ENCODE assay signal across 8 cellular contexts in the genomic region with DNA sequence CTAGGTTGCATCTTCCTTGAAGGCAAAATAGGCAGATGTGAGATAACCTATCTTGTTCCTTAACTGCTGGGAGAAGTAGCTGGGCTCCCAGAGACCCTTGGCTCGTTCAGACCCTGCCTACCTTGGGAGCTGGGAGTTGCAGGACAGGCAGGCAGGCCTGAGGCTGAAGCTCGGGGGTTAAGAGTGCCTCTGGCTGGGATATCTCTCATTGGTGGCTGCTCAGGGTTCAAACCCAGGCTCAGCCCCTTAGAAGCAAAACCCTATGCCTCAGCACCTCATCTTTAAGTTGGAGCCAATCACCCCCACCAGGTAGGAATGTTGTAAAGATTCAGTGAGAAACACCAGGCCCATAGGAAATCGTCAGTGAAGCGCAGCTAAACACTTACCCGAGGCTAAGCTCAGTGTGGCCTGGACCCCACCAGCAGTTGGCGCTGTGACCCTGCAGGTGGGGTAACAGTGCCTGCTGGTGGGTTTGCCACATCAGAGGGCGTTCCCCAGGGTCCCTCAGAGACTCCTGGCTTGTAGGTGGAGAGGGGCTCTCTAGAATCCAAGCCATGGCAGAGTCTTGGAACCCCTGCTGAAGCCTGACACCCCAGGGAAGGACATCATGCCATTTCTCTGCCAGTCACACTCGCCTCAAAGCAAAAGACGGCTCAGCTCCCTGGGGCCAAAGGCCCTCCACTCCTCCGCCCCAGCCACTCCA. TPM values are rescaled to one million over a fixed set of nuclear protein-coding genes. Genes with fewer than 3 reads are reported as not detected.
DNase-seq lines count a peak whose midpoint lies in the region; ATAC-seq and TF ChIP-seq lines count a peak whose summit lies in the region.

No MANE protein-coding gene starts in this region.

- peak; percentile 61 for ATAC-seq in HG02763 (IDR thresholded peaks at IDR 0.05; ENCODE audit: unreplicated experiment)
- ATAC-seq in activated CD8-positive, alpha-beta memory T cell treated with anti-CD3 and anti-CD28 coated beads, Interleukin-2, amount 10 ng/mL, durations not matched to agents 7 days and 5 days = peak; percentile 90

- no peak overlapping the region for H3K27ac Mint-ChIP-seq in activated CD8-positive, alpha-beta memory T cell treated with anti-CD3 and anti-CD28 coated beads, Interleukin-2, amount 10 ng/mL, durations not matched to agents 7 days and 5 days

- no peaks in the 10 kb centered on the region for H3K36me3 Mint-ChIP-seq in activated CD8-positive, alpha-beta memory T cell treated with anti-CD3 and anti-CD28 coated beads, Interleukin-2, amount 10 ng/mL, durations not matched to agents 7 days and 5 days

- H3K27me3 Mint-ChIP-seq in activated CD8-positive, alpha-beta memory T cell treated with anti-CD3 and anti-CD28 coated beads, Interleukin-2, amount 10 ng/mL, durations not matched to agents 7 days and 5 days = peaks cover 10% of the 10 kb centered on the region

- H3K9me3 Mint-ChIP-seq in activated CD8-positive, alpha-beta memory T cell treated with anti-CD3 and anti-CD28 coated beads, Interleukin-2, amount 10 ng/mL, durations not matched to agents 7 days and 5 days (ENCODE audit: low read depth) = no peaks in the 10 kb centered on the region

- DNase-seq in NCI-H2029 treated with DMSO at 0.1 percent for 48 hours (lab: John Stamatoyannopoulos, UW) = peak; percentile 2
- DNase-seq in NCI-H2029 (lab: John Stamatoyannopoulos, UW) = no peak
- peak; percentile 12 for DNase-seq in NCI-H510A (lab: John Stamatoyannopoulos, UW)
- peak; percentile 72 for DNase-seq in activated CD8-positive, alpha-beta memory T cell treated with anti-CD3 and anti-CD28 coated beads, Interleukin-2, amount 10 ng/mL, durations not matched to agents 7 days and 5 days
- peak; percentile 61 for DNase-seq in epithelial cell of esophagus (ENCODE audit: low read depth)
- DNase-seq in myocyte (ENCODE audit: low read depth) = peak; percentile 67
- DNase-seq in stimulated activated CD8-positive, alpha-beta memory T cell treated with anti-CD3 and anti-CD28 coated beads, Interleukin-7, amount 100 ng/mL, for 24 hours (ENCODE audit: low read depth) = peak; percentile 32

- CTCF ChIA-PET in activated CD8-positive, alpha-beta memory T cell treated with anti-CD3 and anti-CD28 coated beads, Interleukin-2, amount 10 ng/mL, durations not matched to agents 7 days and 5 days (lab: Charles Lee) = interaction anchor here (0.6 to 3.4 kb wide), 23 partner anchors 9 to 513 kb away, joined by 3 to 63 read pairs (median 5); no protein-coding TSS in a partner anchor

- TF ChIP-seq CTCF in epithelial cell of esophagus (IDR thresholded peaks at IDR 0.05; ENCODE audit: insufficient read depth, low read depth, low read length, missing control alignments) = peak; percentile 85

- no peaks in the 10 kb centered on the region for H3K4me1 Mint-ChIP-seq in activated CD8-positive, alpha-beta memory T cell treated with anti-CD3 and anti-CD28 coated beads, Interleukin-2, amount 10 ng/mL, durations not matched to agents 7 days and 5 days

- no peak overlapping the region for H3K4me3 Mint-ChIP-seq in activated CD8-positive, alpha-beta memory T cell treated with anti-CD3 and anti-CD28 coated beads, Interleukin-2, amount 10 ng/mL, durations not matched to agents 7 days and 5 days

- no peak overlapping the region for H3K4me3 ChIP-seq in epithelial cell of esophagus (ENCODE audit: low read length)

RNA-seq across cellular contexts. Expression of a gene that starts 54.6 kb away (rescaled TPM):
- not detected for total RNA-seq in activated CD8-positive, alpha-beta memory T cell treated with anti-CD3 and anti-CD28 coated beads, Interleukin-2, amount 10 ng/mL, durations not matched to agents 7 days and 5 days
- not detected in 2 replicates for total RNA-seq in myocyte
- polyA plus RNA-seq in myocyte (2012) = 6.5 TPM

RNA-seq across cellular contexts. Expression of a gene that starts 55.9 kb away (rescaled TPM):
- total RNA-seq in activated CD8-positive, alpha-beta memory T cell treated with anti-CD3 and anti-CD28 coated beads, Interleukin-2, amount 10 ng/mL, durations not matched to agents 7 days and 5 days = under 1 TPM in 1 of 2 experiments, not detected in 1; 0.26 TPM
- 0.16 TPM in 1 of 2 replicates, not detected in the other for total RNA-seq in myocyte
- 1.7 TPM for polyA plus RNA-seq in myocyte (2012)
